ENCODE assay signal across 9 cellular contexts in the genomic region with DNA sequence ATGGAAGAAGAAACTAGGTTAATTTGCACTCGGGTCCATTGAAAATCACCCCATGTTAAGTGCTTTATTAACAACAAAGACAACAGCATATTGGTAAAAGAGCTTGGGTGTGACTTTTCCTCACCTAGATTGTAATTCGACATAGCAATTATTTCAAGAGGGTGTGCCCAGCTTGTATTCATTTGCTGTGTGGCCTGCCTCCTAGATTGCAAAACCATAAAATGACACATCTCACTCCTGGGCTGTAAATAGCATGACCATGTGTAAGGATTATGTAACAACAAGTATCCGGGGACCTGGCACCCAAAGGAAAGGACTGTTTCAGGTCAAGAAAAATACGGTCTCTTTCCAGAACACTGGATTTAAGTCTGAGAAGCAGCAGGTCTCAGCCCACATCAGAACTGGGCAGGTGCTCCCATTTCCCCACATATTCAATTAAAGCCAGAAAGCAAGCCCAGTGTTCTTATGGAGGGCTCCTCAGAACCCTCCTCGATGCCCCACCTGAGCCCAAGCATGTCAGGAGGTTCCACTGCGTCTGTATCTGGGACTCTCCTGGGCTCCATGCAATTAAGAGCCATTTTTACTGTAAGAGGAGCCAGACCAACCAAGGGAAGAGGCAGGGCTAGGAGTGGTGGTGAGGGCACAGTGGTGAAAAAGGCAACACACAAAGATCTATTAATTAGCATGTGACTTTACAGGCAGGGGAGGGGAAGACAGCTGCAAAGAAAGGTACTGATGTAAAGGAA. TPM values are rescaled to one million over a fixed set of nuclear protein-coding genes. Genes with fewer than 3 reads are reported as not detected.
A peak's percentile ranks its signal among the peaks of the same experiment; 100 is the strongest.
DNase-seq lines count a peak whose midpoint lies in the region; ATAC-seq and TF ChIP-seq lines count a peak whose summit lies in the region.
"Had no signal": no experiment of that assay in that cellular context is flagged by ENCODE, and none has a peak within 500 bp of the region (broad histone marks: within the 10 kb centered on the region; RNA-seq: fewer than 3 reads in every experiment).

No MANE protein-coding gene starts in this region.

- peak; percentile 94 for ATAC-seq in Right ventricle myocardium superior (ENCODE audit: poor library complexity)
- ATAC-seq in GM18861 (IDR thresholded peaks at IDR 0.05; ENCODE audit: unreplicated experiment) = no peak

- H3K36me3 ChIP-seq in right atrium auricular region = no peaks in the 10 kb centered on the region

- DNase-seq in Right ventricle myocardium superior (no peak), right atrium auricular region (ENCODE audit: low spot score) (no peak), SK-MEL-5 (ENCODE audit: low read depth, low spot score) (peak; percentile 53), inferior parietal cortex (ENCODE audit: extremely low spot score) (peak; percentile 38), DMS79 (lab: John Stamatoyannopoulos, UW) (no peak), medulla oblongata (ENCODE audit: extremely low spot score) (no peak), HUDEP-2 (lab: John Stamatoyannopoulos, UW; ENCODE audit: unreplicated experiment in 76 of 76) (no peak)

- H3K27ac ChIP-seq in right atrium auricular region = no peak overlapping the region
- H3K27ac ChIP-seq: BLaER1 had no signal

- no peak for TF ChIP-seq CTCF in right atrium auricular region (IDR thresholded peaks at IDR 0.05)

- intact Hi-C loops in Right ventricle myocardium superior (cut with DNase I) = no loop called here

- no peaks in the 10 kb centered on the region for H3K27me3 ChIP-seq in right atrium auricular region
- H3K27me3 ChIP-seq: BLaER1 had no signal

- H3K9me3 ChIP-seq in right atrium auricular region = no peaks in the 10 kb centered on the region

- peaks cover 0 to 14% of the 10 kb centered on the region in 2 donors for H3K4me1 ChIP-seq in right atrium auricular region

- in situ Hi-C loops in SK-MEL-5 (cut with HindIII; ENCODE audit: low pct_unique_long_range_greater_than_20kb, low sequenced_read_pairs) = no loop called here

- H3K4me3 ChIP-seq in right atrium auricular region = no peak overlapping the region
- H3K4me3 ChIP-seq: BLaER1 had no signal

RNA-seq across cellular contexts. Expression of a gene that starts 39.2 kb away (rescaled TPM):
- total RNA-seq in Right ventricle myocardium superior (0.38 TPM), right atrium auricular region (under 1 TPM; 0.35 to 0.41 TPM)
- total RNA-seq in SK-MEL-5 (2014; rRNA removed; shearing (Covaris generic)) = 128 and 133 TPM in 2 replicates
- polyA plus RNA-seq in SK-MEL-5 (2015; cell fraction: cytosol; rRNA removed) = 72.0 and 90.4 TPM in 2 replicates
- polyA plus RNA-seq in SK-MEL-5 (2015; cell fraction: nucleus; rRNA removed) = 63.1 and 67.1 TPM in 2 replicates

Comparison
In these comparisons a context has a peak if more than half of its experiments do, and no peak if none do; other contexts are left out.
1. DNase-seq: peak in SK-MEL-5 (single experiment) and inferior parietal cortex (single experiment); none in Right ventricle myocardium superior (single experiment), right atrium auricular region (single experiment), DMS79 (single experiment), medulla oblongata (single experiment) and HUDEP-2 (0 of 76).
2. RNA of a gene that starts 39.2 kb away (total RNA-seq): 128 to 133 TPM in SK-MEL-5; 0.35 to 0.41 TPM in right atrium auricular region and 0.38 TPM in Right ventricle myocardium superior (single experiment); every median in the first group is over 10 times any median in the second.